In the genomic region with DNA sequence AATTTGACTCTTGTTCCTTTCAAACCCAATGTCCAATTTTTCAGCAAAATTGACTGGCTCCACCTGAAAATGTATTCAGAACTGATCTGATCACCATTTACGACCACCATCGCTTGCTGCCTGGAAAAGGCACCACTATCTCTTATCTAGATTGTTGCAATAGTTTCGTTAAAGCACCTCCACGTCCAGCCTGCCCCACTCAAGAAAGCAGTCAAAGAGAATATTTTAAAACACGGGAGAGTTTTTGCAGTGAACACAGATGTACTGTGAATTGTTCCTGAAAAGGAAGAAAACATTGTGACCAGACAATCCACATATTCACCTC, we compare ENCODE assay signal across 35 cellular contexts. TPM values are rescaled to one million over a fixed set of nuclear protein-coding genes. Genes with fewer than 3 reads are reported as not detected.
"Had no signal": no experiment of that assay in that cellular context is flagged by ENCODE, and none has a peak within 500 bp of the region (broad histone marks: within the 10 kb centered on the region; RNA-seq: fewer than 3 reads in every experiment).

No MANE protein-coding gene starts in this region.

- H3K36me3 ChIP-seq: ascending aorta, cardiac muscle cell, WERI-Rb-1 had no signal

- H3K4me3 ChIP-seq: ascending aorta, cardiac muscle cell had no signal

- FAIRE-seq: bronchial epithelial cell, TTC549 had no signal

- H3K4me1 ChIP-seq: ascending aorta had no signal

- H3K27me3 ChIP-seq: ascending aorta, cardiac muscle cell had no signal

- H3K27ac ChIP-seq: ascending aorta, cardiac muscle cell, WERI-Rb-1 had no signal

- H3K9me3 ChIP-seq: ascending aorta had no signal

- DNase-seq: activated CD4-positive, alpha-beta memory T cell treated with anti-CD3 and anti-CD28 coated beads, Interleukin-2, amount 10 ng/mL, durations not matched to agents 7 days and 5 days; activated CD4-positive, alpha-beta T cell treated with anti-CD3 and anti-CD28 coated beads for 1 hour; activated CD4-positive, alpha-beta T cell treated with anti-CD3 and anti-CD28 coated beads for 36 hours; activated CD4-positive, alpha-beta T cell treated with anti-CD3 and anti-CD28 coated beads for 48 hours; activated CD4-positive, alpha-beta T cell treated with anti-CD3 and anti-CD28 coated beads, Interleukin-2, amount 10 ng/mL, durations not matched to agents 7 days and 5 days; activated CD4-positive, alpha-beta T cell treated with anti-CD3 and anti-CD28 coated beads, Interleukin-2, amount 50 U/mL, for 48 hours; activated CD4-positive, CD25-positive, alpha-beta regulatory T cell; activated CD8-positive, alpha-beta memory T cell treated with anti-CD3 and anti-CD28 coated beads for 24 hours; activated CD8-positive, alpha-beta memory T cell treated with anti-CD3 and anti-CD28 coated beads, Interleukin-2, amount 10 ng/mL, durations not matched to agents 7 days and 5 days; activated CD8-positive, alpha-beta memory T cell treated with anti-CD3 and anti-CD28 coated beads, Interleukin-2, amount 50 U/mL, for 48 hours; activated CD8-positive, alpha-beta T cell treated with anti-CD3 and anti-CD28 coated beads, Interleukin-2, amount 10 ng/mL, durations not matched to agents 7 days and 5 days; activated effector memory CD4-positive, alpha-beta T cell treated with Interleukin-2 at 50 U/mL for 16 hours; activated gamma-delta T cell; activated naive CD4-positive, alpha-beta T cell treated with anti-CD3 and anti-CD28 coated beads, Interleukin-2, amount 10 ng/mL, durations not matched to agents 7 days and 5 days; activated naive CD4-positive, alpha-beta T cell treated with Interleukin-2 at 50 U/mL for 16 hours; activated naive CD8-positive, alpha-beta T cell treated with anti-CD3 and anti-CD28 coated beads, Interleukin-2, amount 10 ng/mL, durations not matched to agents 7 days and 5 days; activated naive CD8-positive, alpha-beta T cell treated with anti-CD3 and anti-CD28 coated beads, Interleukin-2, amount 50 U/mL, for 24 hours; activated T-cell treated with anti-CD3 and anti-CD28 coated beads, Interleukin-2, amount 50 U/mL, for 24 hours; activated T-cell treated with anti-CD3 and anti-CD28 coated beads, Interleukin-2, amount 50 U/mL, for 48 hours; amygdala; anterior cingulate cortex; caudate nucleus; T-helper 1 cell; T-helper 2 cell; T-helper 9 cell; WERI-Rb-1 had no signal

- ATAC-seq: activated CD4-positive, alpha-beta T cell treated with anti-CD3 and anti-CD28 coated beads for 36 hours; activated CD4-positive, CD25-positive, alpha-beta regulatory T cell treated with anti-CD3 and anti-CD28 coated beads, Interleukin-2, amount 50 U/mL, for 24 hours; activated CD8-positive, alpha-beta memory T cell treated with anti-CD3 and anti-CD28 coated beads, Interleukin-2, amount 10 ng/mL, durations not matched to agents 7 days and 5 days; activated CD8-positive, alpha-beta T cell treated with anti-CD3 and anti-CD28 coated beads, Interleukin-2, amount 10 ng/mL, durations not matched to agents 7 days and 5 days; activated naive CD8-positive, alpha-beta T cell treated with anti-CD3 and anti-CD28 coated beads, Interleukin-2, amount 50 U/mL, for 24 hours had no signal

RNA-seq across cellular contexts. Expression of a gene that starts 4.0 kb away (rescaled TPM):
- total RNA-seq: activated CD4-positive, alpha-beta memory T cell treated with anti-CD3 and anti-CD28 coated beads, Interleukin-2, amount 10 ng/mL, durations not matched to agents 7 days and 5 days; activated CD4-positive, alpha-beta T cell treated with anti-CD3 and anti-CD28 coated beads for 36 hours; activated CD4-positive, alpha-beta T cell treated with anti-CD3 and anti-CD28 coated beads, Interleukin-2, amount 10 ng/mL, durations not matched to agents 7 days and 5 days; activated CD8-positive, alpha-beta memory T cell treated with anti-CD3 and anti-CD28 coated beads, Interleukin-2, amount 10 ng/mL, durations not matched to agents 7 days and 5 days; activated CD8-positive, alpha-beta T cell treated with anti-CD3 and anti-CD28 coated beads, Interleukin-2, amount 10 ng/mL, durations not matched to agents 7 days and 5 days; activated naive CD8-positive, alpha-beta T cell treated with anti-CD3 and anti-CD28 coated beads, Interleukin-2, amount 10 ng/mL, durations not matched to agents 7 days and 5 days; activated T-helper 2 cell treated with anti-CD3 and anti-CD28 coated beads, Interferon-gamma antibody, Interleukin-2, Interleukin-4, amounts not matched to agents 10 μg/mL and 5 μg/mL and 100 μg/mL, durations not matched to agents 14 hours and 24 hours and 36 hours; ascending aorta; bronchial epithelial cell; cardiac muscle cell; cerebellum; WTC11 had no signal
- polyA plus RNA-seq: adipose tissue, cardiac muscle cell had no signal

RNA-seq across cellular contexts. Expression of a gene that starts 11.3 kb away (rescaled TPM):
- total RNA-seq: bronchial epithelial cell had no signal

RNA-seq across cellular contexts. Expression of a gene that starts 21.7 kb away (rescaled TPM):
- total RNA-seq: activated CD4-positive, alpha-beta memory T cell treated with anti-CD3 and anti-CD28 coated beads, Interleukin-2, amount 10 ng/mL, durations not matched to agents 7 days and 5 days; activated CD4-positive, alpha-beta T cell treated with anti-CD3 and anti-CD28 coated beads for 36 hours; activated CD4-positive, alpha-beta T cell treated with anti-CD3 and anti-CD28 coated beads, Interleukin-2, amount 10 ng/mL, durations not matched to agents 7 days and 5 days; activated CD8-positive, alpha-beta memory T cell treated with anti-CD3 and anti-CD28 coated beads, Interleukin-2, amount 10 ng/mL, durations not matched to agents 7 days and 5 days; activated CD8-positive, alpha-beta T cell treated with anti-CD3 and anti-CD28 coated beads, Interleukin-2, amount 10 ng/mL, durations not matched to agents 7 days and 5 days; activated naive CD8-positive, alpha-beta T cell treated with anti-CD3 and anti-CD28 coated beads, Interleukin-2, amount 10 ng/mL, durations not matched to agents 7 days and 5 days; activated T-helper 2 cell treated with anti-CD3 and anti-CD28 coated beads, Interferon-gamma antibody, Interleukin-2, Interleukin-4, amounts not matched to agents 10 μg/mL and 5 μg/mL and 100 μg/mL, durations not matched to agents 14 hours and 24 hours and 36 hours; ascending aorta; bronchial epithelial cell; cardiac muscle cell; cerebellum had no signal
- polyA plus RNA-seq: adipose tissue, cardiac muscle cell had no signal

RNA-seq across cellular contexts. Expression of a gene that starts 49.7 kb away (rescaled TPM):
- total RNA-seq: activated CD4-positive, alpha-beta T cell treated with anti-CD3 and anti-CD28 coated beads for 36 hours; activated CD8-positive, alpha-beta memory T cell treated with anti-CD3 and anti-CD28 coated beads, Interleukin-2, amount 10 ng/mL, durations not matched to agents 7 days and 5 days; activated CD8-positive, alpha-beta T cell treated with anti-CD3 and anti-CD28 coated beads, Interleukin-2, amount 10 ng/mL, durations not matched to agents 7 days and 5 days; activated naive CD8-positive, alpha-beta T cell treated with anti-CD3 and anti-CD28 coated beads, Interleukin-2, amount 10 ng/mL, durations not matched to agents 7 days and 5 days; activated T-helper 2 cell treated with anti-CD3 and anti-CD28 coated beads, Interferon-gamma antibody, Interleukin-2, Interleukin-4, amounts not matched to agents 10 μg/mL and 5 μg/mL and 100 μg/mL, durations not matched to agents 14 hours and 24 hours and 36 hours; ascending aorta; bronchial epithelial cell had no signal
